8 cellular contexts compared by ENCODE assay signal in the genomic region with DNA sequence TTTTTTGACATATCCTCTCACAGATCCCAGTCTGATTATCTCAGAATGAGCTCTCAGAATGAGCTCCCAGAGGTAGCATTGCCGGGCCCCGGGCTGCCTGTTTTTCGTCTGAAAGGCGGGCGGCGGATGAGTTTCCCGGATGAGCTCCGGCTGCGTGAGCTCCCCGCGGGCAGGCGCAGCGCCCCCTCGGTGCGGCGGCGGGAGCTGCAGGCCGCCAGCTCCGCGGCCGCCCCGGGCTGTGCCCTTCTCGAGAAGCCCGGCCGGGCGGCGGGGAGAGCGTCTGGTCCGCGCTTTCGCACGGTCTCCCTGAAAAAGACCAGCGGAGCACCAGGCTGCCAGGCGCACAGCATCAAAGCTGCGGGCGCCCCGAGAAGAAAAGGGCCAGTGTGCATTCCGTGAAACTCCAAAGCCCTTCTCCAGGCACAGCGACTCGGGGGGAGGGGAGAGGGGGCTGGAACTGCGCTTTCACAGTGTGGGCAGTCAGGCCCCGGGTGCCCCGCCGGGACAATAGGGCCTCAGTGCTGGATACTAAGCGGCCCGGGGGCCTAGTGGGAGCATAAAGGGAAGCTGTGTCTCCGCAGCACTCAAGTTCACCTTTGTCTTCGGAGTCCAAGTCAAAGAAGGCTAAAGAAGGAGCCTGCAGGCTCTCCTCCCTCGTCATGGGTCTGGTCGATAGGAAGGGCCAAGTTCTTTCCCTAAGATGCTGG. TPM values are rescaled to one million over a fixed set of nuclear protein-coding genes. Genes with fewer than 3 reads are reported as not detected.
DNase-seq lines count a peak whose midpoint lies in the region; ATAC-seq and TF ChIP-seq lines count a peak whose summit lies in the region.

No MANE protein-coding gene starts in this region.

- peak overlapping the region; percentile 57 for H3K4me3 ChIP-seq in GM06990 (replicated peaks; ENCODE audit: low read depth, low read length)
- peak overlapping the region; percentile 41 for H3K4me3 ChIP-seq in HFF-Myc (replicated peaks; ENCODE audit: low read depth, low read length)
- H3K4me3 ChIP-seq in adrenal gland: peak overlapping the region in 2 of 4 donors; percentile 37 to 57
- H3K4me3 ChIP-seq in left ventricle myocardium inferior: peak overlapping the region; percentile 71
- H3K4me3 ChIP-seq in prostate gland: peak overlapping the region; percentile 22 to 34
- peak overlapping the region; percentile 53 for H3K4me3 ChIP-seq in upper lobe of right lung

- intact Hi-C loops in adrenal gland (cut with DNase I) (no loop called here), left ventricle myocardium inferior (cut with micrococcal nuclease) (no loop called here), prostate gland (cut with DNase I) (no loop called here), upper lobe of right lung (cut with DNase I) (no loop called here)

- peak overlapping the region in 2 of 5 donors; percentile 52 for H3K27ac ChIP-seq in adrenal gland
- H3K27ac ChIP-seq in left ventricle myocardium inferior (replicated peaks): peak overlapping the region; percentile 78
- H3K27ac ChIP-seq in prostate gland: no peak overlapping the region
- H3K27ac ChIP-seq in upper lobe of right lung: no peak overlapping the region

- no peaks in the 10 kb centered on the region for H3K36me3 ChIP-seq in GM06990 (ENCODE audit: control insufficient read depth, insufficient read depth, low read length)
- no peaks in the 10 kb centered on the region for H3K36me3 ChIP-seq in adrenal gland (replicated peaks in 1 of 2)
- H3K36me3 ChIP-seq in left ventricle myocardium inferior: no peaks in the 10 kb centered on the region
- H3K36me3 ChIP-seq in prostate gland: no peaks in the 10 kb centered on the region
- no peaks in the 10 kb centered on the region for H3K36me3 ChIP-seq in upper lobe of right lung

- TF ChIP-seq CTCF in GM06990 (IDR thresholded peaks at IDR 0.05; ENCODE audit: insufficient read depth, low read length, poor library complexity, severe bottlenecking): peak; percentile 55
- peak; percentile 64 for TF ChIP-seq CTCF in HFF-Myc (IDR thresholded peaks at IDR 0.05; ENCODE audit: low read depth, low read length, missing control alignments)
- TF ChIP-seq CTCF in adrenal gland (IDR thresholded peaks at IDR 0.05): peak; percentile 27 to 98 (median 69)
- peak; percentile 99 for TF ChIP-seq CTCF in left ventricle myocardium inferior (IDR thresholded peaks at IDR 0.05; ENCODE audit: borderline replicate concordance)
- TF ChIP-seq CTCF in prostate gland (IDR thresholded peaks at IDR 0.05): peak; percentile 73 to 81 (median 78)
- TF ChIP-seq CTCF in upper lobe of right lung (IDR thresholded peaks at IDR 0.05): peak; percentile 96

- peak; percentile 98 for ATAC-seq in upper lobe of right lung

- TF ChIP-seq POLR2A in adrenal gland (IDR thresholded peaks at IDR 0.05): no peak
- no peak for TF ChIP-seq POLR2A in prostate gland (IDR thresholded peaks at IDR 0.05)

- H3K27me3 ChIP-seq in GM06990 (replicated peaks; ENCODE audit: control insufficient read depth, insufficient read depth, low read length): no peaks in the 10 kb centered on the region; the same call in none of the 2 replicates
- no peaks in the 10 kb centered on the region for H3K27me3 ChIP-seq in adrenal gland
- no peaks in the 10 kb centered on the region for H3K27me3 ChIP-seq in left ventricle myocardium inferior (ENCODE audit: low read depth)
- H3K27me3 ChIP-seq in prostate gland (replicated peaks; ENCODE audit: insufficient read depth): no peaks in the 10 kb centered on the region
- H3K27me3 ChIP-seq in upper lobe of right lung: no peaks in the 10 kb centered on the region

- H3K9me3 ChIP-seq in adrenal gland (replicated peaks in 1 of 3) (no peaks in the 10 kb centered on the region), left ventricle myocardium inferior (replicated peaks) (no peaks in the 10 kb centered on the region), prostate gland (no peaks in the 10 kb centered on the region), upper lobe of right lung (no peaks in the 10 kb centered on the region)

- WGBS in adrenal gland, 4 donors: 4 to 11% (median 7%) methylated on average over 15 to 50 of the region's 50 CpGs
- 6% methylated on average over 50 of the region's 50 CpGs for WGBS in prostate gland

- DNase-seq in GM06990 (ENCODE audit: extremely low read depth, insufficient read length): peak; percentile 83
- DNase-seq in HFF-Myc (ENCODE audit: extremely low read depth, low read depth): no peak
- DNase-seq in MV-4-11 (lab: John Stamatoyannopoulos, UW): peak; percentile 57
- DNase-seq in T follicular helper cell (ENCODE audit: low read depth): peak; percentile 55
- peak; percentile 79 to 90 (median 85) for DNase-seq in adrenal gland
- DNase-seq in left ventricle myocardium inferior: peak; percentile 80
- peak; percentile 59 for DNase-seq in prostate gland (ENCODE audit: low spot score)
- peak; percentile 89 for DNase-seq in upper lobe of right lung

- H3K4me1 ChIP-seq in adrenal gland (replicated peaks in 1 of 2) (peaks cover 0 to 6% of the 10 kb centered on the region in 2 donors), left ventricle myocardium inferior (peaks cover 13% of the 10 kb centered on the region), prostate gland (replicated peaks) (no peaks in the 10 kb centered on the region), upper lobe of right lung (peaks cover 6% of the 10 kb centered on the region)

RNA-seq across cellular contexts. Expression of a gene that starts 12.1 kb away (rescaled TPM):
- total RNA-seq in adrenal gland (1 to 10 TPM in 3 of 8 donors, under 1 TPM in 5; 0.42 to 1.8 (median 0.77) TPM), left ventricle myocardium inferior (3.3 TPM), prostate gland (10 to 100 TPM in 1 of 2 donors, under 1 TPM in 1; 0.27 to 45.0 TPM), upper lobe of right lung (0.32 TPM)
- polyA plus RNA-seq in adrenal gland: 1 to 10 TPM in 2 of 3 donors, under 1 TPM in 1; 0.40 to 1.4 (median 1.0) TPM
